In the genomic region with DNA sequence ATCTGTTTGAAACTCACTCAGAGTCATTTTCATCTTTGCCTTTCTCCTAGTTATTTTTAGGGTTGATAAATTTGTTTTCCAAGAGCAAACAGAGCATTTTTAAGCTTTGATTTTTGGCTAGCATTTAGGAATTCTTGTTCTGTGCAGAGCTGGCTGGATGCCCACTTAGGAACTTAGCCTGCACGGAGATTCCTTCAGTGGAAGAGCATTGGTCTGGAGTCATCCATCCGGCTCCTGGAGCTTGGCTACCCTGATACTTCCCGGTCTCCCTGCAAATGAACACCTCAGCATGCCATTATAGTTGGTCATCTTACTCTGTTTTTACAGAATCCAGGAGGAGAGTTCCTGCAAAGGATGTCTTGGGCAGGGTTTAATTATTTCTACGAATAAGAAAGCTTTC, we compare ENCODE assay signal across 14 cellular contexts. TPM values are rescaled to one million over a fixed set of nuclear protein-coding genes. Genes with fewer than 3 reads are reported as not detected.
DNase-seq lines count a peak whose midpoint lies in the region; ATAC-seq and TF ChIP-seq lines count a peak whose summit lies in the region.
"Had no signal": no experiment of that assay in that cellular context is flagged by ENCODE, and none has a peak within 500 bp of the region (broad histone marks: within the 10 kb centered on the region; RNA-seq: fewer than 3 reads in every experiment).

No MANE protein-coding gene starts in this region.

- peaks cover 23% of the 10 kb centered on the region for H3K4me1 ChIP-seq in ovary (ENCODE audit: insufficient read depth)

- no peak overlapping the region for H3K4me3 Mint-ChIP-seq in activated CD8-positive, alpha-beta T cell treated with anti-CD3 and anti-CD28 coated beads, Interleukin-2, amount 10 ng/mL, durations not matched to agents 7 days and 5 days
- H3K4me3 Mint-ChIP-seq: CD4-positive, alpha-beta memory T cell had no signal

- 5 to 14% (median 8%) methylated on average over 4 of the region's 4 CpGs for WGBS in ovary, 3 donors

- no peaks in the 10 kb centered on the region for H3K27me3 ChIP-seq in ovary

- H3K4me3 ChIP-seq in AG10803 (ENCODE audit: low read length) (no peak overlapping the region), fibroblast of mammary gland (ENCODE audit: control insufficient read depth, low read depth, low read length) (no peak overlapping the region), ovary (no peak overlapping the region)
- H3K4me3 ChIP-seq: HAP-1 had no signal

- no peaks in the 10 kb centered on the region for H3K36me3 Mint-ChIP-seq in activated CD8-positive, alpha-beta T cell treated with anti-CD3 and anti-CD28 coated beads, Interleukin-2, amount 10 ng/mL, durations not matched to agents 7 days and 5 days (ENCODE audit: low read depth)
- H3K36me3 Mint-ChIP-seq: activated naive CD4-positive, alpha-beta T cell treated with anti-CD3 and anti-CD28 coated beads, Interleukin-2, amount 50 U/mL, for 72 hours; CD4-positive, alpha-beta memory T cell had no signal

- no peaks in the 10 kb centered on the region for H3K9me3 Mint-ChIP-seq in activated CD8-positive, alpha-beta T cell treated with anti-CD3 and anti-CD28 coated beads, Interleukin-2, amount 10 ng/mL, durations not matched to agents 7 days and 5 days (ENCODE audit: insufficient read depth)
- H3K9me3 Mint-ChIP-seq: activated naive CD4-positive, alpha-beta T cell treated with anti-CD3 and anti-CD28 coated beads, Interleukin-2, amount 50 U/mL, for 72 hours; CD4-positive, alpha-beta memory T cell had no signal

- H3K27ac ChIP-seq in RWPE1 (peak overlapping the region; percentile 70), ovary (peak overlapping the region; percentile 42 to 62)
- H3K27ac ChIP-seq: parathyroid adenoma had no signal

- peaks cover 3% of the 10 kb centered on the region for H3K27me3 Mint-ChIP-seq in activated CD8-positive, alpha-beta T cell treated with anti-CD3 and anti-CD28 coated beads, Interleukin-2, amount 10 ng/mL, durations not matched to agents 7 days and 5 days (ENCODE audit: low read depth)

- no peaks in the 10 kb centered on the region for H3K36me3 ChIP-seq in ovary
- H3K36me3 ChIP-seq: HAP-1 had no signal

- H3K9me3 ChIP-seq in ovary = no peaks in the 10 kb centered on the region
- H3K9me3 ChIP-seq: HAP-1 had no signal

- DNase-seq in AG10803 (ENCODE audit: low read depth) (peak; percentile 92), RWPE1 (ENCODE audit: low spot score) (peak; percentile 75), fibroblast of mammary gland (ENCODE audit: low read depth) (peak; percentile 88), ovary (peak; percentile 73 to 86 (median 81)), epidermal melanocyte (ENCODE audit: insufficient read length, low spot score) (no peak), LoVo (ENCODE audit: low spot score) (no peak), DMS114 treated with DMSO at 0.1 percent for 48 hours (lab: John Stamatoyannopoulos, UW; ENCODE audit: unreplicated experiment) (no peak)
- DNase-seq in activated CD8-positive, alpha-beta T cell treated with anti-CD3 and anti-CD28 coated beads, Interleukin-2, amount 10 ng/mL, durations not matched to agents 7 days and 5 days = no peak
- DNase-seq: CD4-positive, alpha-beta memory T cell; NCI-H524; stimulated activated CD8-positive, alpha-beta memory T cell treated with anti-CD3 and anti-CD28 coated beads, Interleukin-4, amount 100 ng/mL, for 48 hours had no signal

- H3K4me1 Mint-ChIP-seq in activated CD8-positive, alpha-beta T cell treated with anti-CD3 and anti-CD28 coated beads, Interleukin-2, amount 10 ng/mL, durations not matched to agents 7 days and 5 days (ENCODE audit: low read depth) = no peaks in the 10 kb centered on the region

- ATAC-seq in activated CD8-positive, alpha-beta T cell treated with anti-CD3 and anti-CD28 coated beads, Interleukin-2, amount 10 ng/mL, durations not matched to agents 7 days and 5 days = no peak
- ATAC-seq: activated naive CD4-positive, alpha-beta T cell treated with anti-CD3 and anti-CD28 coated beads, Interleukin-2, amount 50 U/mL, for 72 hours had no signal

- no peak for TF ChIP-seq EP300 in ovary (IDR thresholded peaks at IDR 0.05)

- H3K27ac Mint-ChIP-seq in activated CD8-positive, alpha-beta T cell treated with anti-CD3 and anti-CD28 coated beads, Interleukin-2, amount 10 ng/mL, durations not matched to agents 7 days and 5 days = no peak overlapping the region
- H3K27ac Mint-ChIP-seq: activated naive CD4-positive, alpha-beta T cell treated with anti-CD3 and anti-CD28 coated beads, Interleukin-2, amount 50 U/mL, for 72 hours; CD4-positive, alpha-beta memory T cell had no signal

- no peak for TF ChIP-seq POLR2A in ovary (IDR thresholded peaks at IDR 0.05)

- no peak for TF ChIP-seq CTCF in AG10803 (conservative IDR thresholded peaks at IDR 0.05; ENCODE audit: low read length)
- TF ChIP-seq CTCF in RWPE1 (conservative IDR thresholded peaks at IDR 0.05; ENCODE audit: low read depth) = no peak
- TF ChIP-seq CTCF in fibroblast of mammary gland (conservative IDR thresholded peaks at IDR 0.05; ENCODE audit: control insufficient read depth, insufficient read depth, low read depth, low read length) = no peak
- TF ChIP-seq CTCF in ovary (IDR thresholded peaks at IDR 0.05) = no peak

- POLR2A ChIA-PET in RWPE1 (lab: Yijun Ruan, JAX; ENCODE audit: low non-redundant PET) = no interaction called here
- POLR2A ChIA-PET in activated CD8-positive, alpha-beta T cell treated with anti-CD3 and anti-CD28 coated beads, Interleukin-2, amount 10 ng/mL, durations not matched to agents 7 days and 5 days (lab: Charles Lee) = no interaction called here

- CTCF ChIA-PET in RWPE1 (lab: Yijun Ruan, JAX) = interaction anchor here (0.6 to 1.6 kb wide), 4 partner anchors 11 to 660 kb away, joined by 3 to 5 read pairs (median 3); no protein-coding TSS in a partner anchor
- CTCF ChIA-PET in activated CD8-positive, alpha-beta T cell treated with anti-CD3 and anti-CD28 coated beads, Interleukin-2, amount 10 ng/mL, durations not matched to agents 7 days and 5 days (lab: Charles Lee) = interaction anchor here (0.6 to 1.6 kb wide), 2 partner anchors 58 to 245 kb away, joined by 3 to 6 read pairs; partner anchors contain the start of gene SPECC1

- intact Hi-C loops in ovary (cut with DNase I) = no loop called here

RNA-seq across cellular contexts. Expression of gene SPECC1, which starts 57.1 kb away (rescaled TPM):
- total RNA-seq in ovary = 10 to 100 TPM; 34.7 to 86.5 (median 68.7) TPM
- polyA plus RNA-seq in ovary = 10 to 100 TPM; 39.5 to 47.8 TPM
- total RNA-seq in activated CD8-positive, alpha-beta T cell treated with anti-CD3 and anti-CD28 coated beads, Interleukin-2, amount 10 ng/mL, durations not matched to agents 7 days and 5 days = 1 to 10 TPM; 4.2 to 5.3 TPM

Comparison
In these comparisons a context has a peak if more than half of its experiments do, and no peak if none do; other contexts are left out.
1. DNase-seq: peak in AG10803 (single experiment), RWPE1 (single experiment), fibroblast of mammary gland (single experiment) and ovary (5 of 5); none in epidermal melanocyte (single experiment), LoVo (single experiment), DMS114 treated with DMSO at 0.1 percent for 48 hours (single experiment) and activated CD8-positive, alpha-beta T cell treated with anti-CD3 and anti-CD28 coated beads, Interleukin-2, amount 10 ng/mL, durations not matched to agents 7 days and 5 days (single experiment).
2. RNA of gene SPECC1, which starts 57.1 kb away (total RNA-seq): 34.7 to 86.5 TPM in ovary; 4.2 to 5.3 TPM in activated CD8-positive, alpha-beta T cell treated with anti-CD3 and anti-CD28 coated beads, Interleukin-2, amount 10 ng/mL, durations not matched to agents 7 days and 5 days; every median in the first group is over 4 times any median in the second.